In genomic region chrX:31266172-31267076, GRCh38 we compare ENCODE assay signal across 8 cellular contexts.
DNase-seq lines count a peak whose midpoint lies in the region; ATAC-seq, FAIRE-seq and TF ChIP-seq lines count a peak whose summit lies in the region.

No MANE protein-coding gene starts in this region.

- H3K4me2 ChIP-seq in OCI-LY1 (ENCODE audit: low read length) (peak overlapping the region; percentile 61), HepG2 (ENCODE audit: low read depth, low read length) (peak overlapping the region; percentile 76)

- H3K27me3 ChIP-seq in ACC112 (ENCODE audit: insufficient read depth, low read length) = no peaks in the 10 kb centered on the region
- no peaks in the 10 kb centered on the region for H3K27me3 ChIP-seq in OCI-LY1 (ENCODE audit: insufficient read depth, low read length)
- no peaks in the 10 kb centered on the region for H3K27me3 ChIP-seq in HepG2 (ENCODE audit: control insufficient read depth in 1 of 2, insufficient read depth in 2 of 2, low read length in 2 of 2)

- no peak for FAIRE-seq in HepG2 (lab: Jason Lieb, UNC)

- WGBS in HepG2 (ENCODE audit: low lambda C conversion rate) = 2% methylated on average over 14 of the region's 74 CpGs

- H3K9me3 ChIP-seq in OCI-LY1 (ENCODE audit: low read length) = no peaks in the 10 kb centered on the region
- H3K9me3 ChIP-seq in HepG2 (ENCODE audit: low read length) = no peaks in the 10 kb centered on the region

- ATAC-seq in GM18505 (IDR thresholded peaks at IDR 0.05; ENCODE audit: unreplicated experiment) = peak; percentile 87
- peak; percentile 72 for ATAC-seq in HG02840 (IDR thresholded peaks at IDR 0.05; ENCODE audit: low FRiP score, unreplicated experiment)
- ATAC-seq in HepG2 = peak; percentile 84

- no peaks in the 10 kb centered on the region for H3F3A ChIP-seq in OCI-LY1 (ENCODE audit: insufficient read depth, low read length)

- no peaks in the 10 kb centered on the region for H3K36me3 ChIP-seq in ACC112 (ENCODE audit: insufficient read depth, low read length)
- no peaks in the 10 kb centered on the region for H3K36me3 ChIP-seq in OCI-LY1 (ENCODE audit: insufficient read depth, low read length)
- no peaks in the 10 kb centered on the region for H3K36me3 ChIP-seq in HepG2 (replicated peaks in 1 of 2; ENCODE audit: control insufficient read depth in 1 of 2, insufficient read depth in 2 of 2, low read length in 2 of 2)

- TF ChIP-seq CTCF in OCI-LY1 (IDR thresholded peaks at IDR 0.05; ENCODE audit: low read length) (no peak), HepG2 (CRISPR knock-in tag; IDR thresholded peaks at IDR 0.05) (no peak)

- TF ChIP-seq RAD21 in HepG2 (CRISPR knock-in tag; IDR thresholded peaks at IDR 0.05) = no peak

- in situ Hi-C loops in HepG2 (cut with HindIII; ENCODE audit: extremely low pct_ligation_motif_present, low pct_unique_long_range_greater_than_20kb) = no loop called here

- H3K79me2 ChIP-seq in ACC112 (ENCODE audit: control insufficient read depth, insufficient read depth, low read length, unreplicated experiment) (no peaks in the 10 kb centered on the region), OCI-LY1 (ENCODE audit: insufficient read depth, low read length) (0 out of 2 replicates have a peak, but pooled peaks cover 5% of the 10 kb centered on the region), HepG2 (ENCODE audit: insufficient read depth, low read length) (peaks cover 42% of the 10 kb centered on the region)

- peak; percentile 33 for DNase-seq in cerebellar cortex (ENCODE audit: low spot score)
- DNase-seq in HepG2 (ENCODE audit: low spot score) = peak; percentile 25
- peak in 38 of 49 donors; percentile 0 to 62 (median 11) for DNase-seq in substantia nigra (lab: John Stamatoyannopoulos, UW)
- DNase-seq in AML-193 (lab: John Stamatoyannopoulos, UW) = no peak

- H3K27ac ChIP-seq in ACC112 (ENCODE audit: low read depth, low read length) = no peak overlapping the region
- no peak overlapping the region for H3K27ac ChIP-seq in OCI-LY1 (ENCODE audit: low read depth, low read length, poor library complexity, severe bottlenecking)
- peak overlapping the region; percentile 81 for H3K27ac ChIP-seq in HepG2 (ENCODE audit: extremely low read length, insufficient read depth, low read length)
- H3K27ac ChIP-seq in substantia nigra (ENCODE audit: low read depth, low read length, poor library complexity, severe bottlenecking) = no peak overlapping the region

- intact Hi-C loops in HepG2 (cut with micrococcal nuclease; ENCODE audit: unreplicated experiment) = no loop called here

- H2AFZ ChIP-seq in ACC112 (ENCODE audit: low read length, unreplicated experiment) = peak overlapping the region; percentile 96
- H2AFZ ChIP-seq in OCI-LY1 (ENCODE audit: low read length) = no peak overlapping the region; the same call in 1 of the 2 replicates
- no peak overlapping the region for H2AFZ ChIP-seq in HepG2 (ENCODE audit: low read length)

- H4K20me1 ChIP-seq in OCI-LY1 (ENCODE audit: insufficient read depth, low read length) (no peaks in the 10 kb centered on the region), HepG2 (ENCODE audit: insufficient read depth, low read length) (peaks cover 3% of the 10 kb centered on the region; the same call in 1 of the 2 replicates)

- no peak for TF ChIP-seq EP300 in HepG2 (IDR thresholded peaks at IDR 0.05; ENCODE audit: low read depth in 2 of 2, low read length in 2 of 2)
- no peak for TF ChIP-seq EP300 in HepG2 (CRISPR knock-in tag; IDR thresholded peaks at IDR 0.05; ENCODE audit: borderline replicate concordance)

- peak overlapping the region; percentile 64 for H3K9ac ChIP-seq in OCI-LY1 (ENCODE audit: low read length)
- H3K9ac ChIP-seq in HepG2 (ENCODE audit: insufficient read depth, low read depth, low read length) = peak overlapping the region; percentile 77

- TF ChIP-seq POLR2A in GM18505 (IDR thresholded peaks at IDR 0.05; ENCODE audit: borderline replicate concordance, extremely low read depth, insufficient read depth, insufficient read length) (peak; percentile 25), HepG2 (IDR thresholded peaks at IDR 0.05; ENCODE audit: insufficient read depth in 1 of 2, low read depth in 2 of 2, low read length in 2 of 2) (no peak)

- POLR2A ChIA-PET in HepG2 (lab: Yijun Ruan, JAX) = interaction anchor here (0.7 kb wide), 1 partner anchor 45 kb away, joined by 4 read pairs; no protein-coding TSS in a partner anchor

- BruUV-seq in HepG2 (replicated peaks; lab: Mats Ljungman, UMichigan) = TSS peak; percentile 56

- no peaks in the 10 kb centered on the region for H3K9me2 ChIP-seq in OCI-LY1 (ENCODE audit: low read depth, low read length)

- H3K4me3 ChIP-seq in ACC112 (ENCODE audit: low read depth, low read length) (peak overlapping the region; percentile 87), OCI-LY1 (ENCODE audit: low read depth, low read length, poor library complexity, severe bottlenecking) (peak overlapping the region; percentile 68), HepG2 (replicated peaks in 1 of 3; ENCODE audit: insufficient read depth in 1 of 3, low read depth in 2 of 3, low read length in 3 of 3) (peak overlapping the region; percentile 71 to 77 (median 76))

- CTCF ChIA-PET in HepG2 (lab: Yijun Ruan, JAX; ENCODE audit: low intra/inter-chr PET ratio, low total read pairs) = no interaction called here

- peaks cover 3% of the 10 kb centered on the region for H3K4me1 ChIP-seq in ACC112 (ENCODE audit: control insufficient read depth, insufficient read depth, low read length, unreplicated experiment)
- peaks cover 31% of the 10 kb centered on the region for H3K4me1 ChIP-seq in OCI-LY1 (ENCODE audit: insufficient read depth, low read length, severe bottlenecking)
- peaks cover 36% of the 10 kb centered on the region for H3K4me1 ChIP-seq in HepG2 (ENCODE audit: insufficient read depth, low read length)

TF ChIP-seq in HepG2, 621 proteins besides CTCF, POLR2A, EP300 and RAD21 (continues in another document):
- TF ChIP-seq GTF3A (CRISPR knock-in tag; conservative IDR thresholded peaks at IDR 0.05) (no peak), SIN3A (IDR thresholded peaks at IDR 0.05; ENCODE audit: borderline replicate concordance, low read depth, low read length) (no peak), ZBTB34 (CRISPR knock-in tag; IDR thresholded peaks at IDR 0.05) (no peak), ZNF180 (CRISPR knock-in tag; IDR thresholded peaks at IDR 0.05; ENCODE audit: borderline replicate concordance, low read depth) (no peak), FOSL2 (CRISPR knock-in tag; IDR thresholded peaks at IDR 0.05) (no peak), GATAD1 (CRISPR knock-in tag; IDR thresholded peaks at IDR 0.05) (no peak), HMGXB3 (CRISPR knock-in tag; IDR thresholded peaks at IDR 0.05; ENCODE audit: borderline replicate concordance) (no peak), ZNF317 (CRISPR knock-in tag; IDR thresholded peaks at IDR 0.05) (no peak), ZNF777 (CRISPR knock-in tag; IDR thresholded peaks at IDR 0.05) (peak; percentile 73), HNF4G (IDR thresholded peaks at IDR 0.05; ENCODE audit: borderline replicate concordance, low read depth, low read length) (no peak), HNF4G (CRISPR knock-in tag; IDR thresholded peaks at IDR 0.05; ENCODE audit: borderline replicate concordance, low read depth) (no peak)
- TF ChIP-seq, protein P1, sequence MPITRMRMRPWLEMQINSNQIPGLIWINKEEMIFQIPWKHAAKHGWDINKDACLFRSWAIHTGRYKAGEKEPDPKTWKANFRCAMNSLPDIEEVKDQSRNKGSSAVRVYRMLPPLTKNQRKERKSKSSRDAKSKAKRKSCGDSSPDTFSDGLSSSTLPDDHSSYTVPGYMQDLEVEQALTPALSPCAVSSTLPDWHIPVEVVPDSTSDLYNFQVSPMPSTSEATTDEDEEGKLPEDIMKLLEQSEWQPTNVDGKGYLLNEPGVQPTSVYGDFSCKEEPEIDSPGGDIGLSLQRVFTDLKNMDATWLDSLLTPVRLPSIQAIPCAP (CRISPR knock-in tag; IDR thresholded peaks at IDR 0.05; ENCODE audit: low read depth) = no peak

Comparison
In these comparisons a context has a peak if more than half of its experiments do, and no peak if none do; other contexts are left out.
1. DNase-seq: peak in cerebellar cortex (single experiment), HepG2 (single experiment) and substantia nigra (38 of 49); none in AML-193 (0 of 2).
2. Peak in every context shown above with its lines, with median percentiles within 50 percentile points of each other: H3K4me3 ChIP-seq and ATAC-seq.